Comparison of ENCODE assay signal across 4 cellular contexts in the genomic region with DNA sequence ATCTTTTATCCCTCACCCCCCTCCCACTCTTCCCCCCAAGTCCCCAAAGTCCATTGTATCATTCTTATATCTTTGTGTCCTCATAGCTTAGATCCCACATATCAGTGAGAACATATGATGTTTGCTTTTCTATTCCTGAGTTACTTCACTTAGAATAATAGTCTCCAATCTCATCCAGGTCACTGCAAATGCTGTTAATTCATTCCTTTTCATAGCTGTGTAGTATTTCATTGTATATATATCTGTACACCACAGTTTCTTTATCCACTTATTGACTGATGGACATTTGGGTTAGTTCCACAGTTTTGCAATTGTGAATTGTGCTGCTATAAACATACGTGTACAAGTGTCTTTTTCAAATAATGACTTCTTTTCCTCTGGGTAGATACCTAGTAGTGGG.
DNase-seq lines count a peak whose midpoint lies in the region; TF ChIP-seq lines count a peak whose summit lies in the region.
"Not testable (repeated sequence)": the region's sequence is repeated elsewhere in the genome, so short reads cannot be mapped to it uniquely, and the experiment has no call there.

No MANE protein-coding gene starts in this region.

- CTCF ChIA-PET in HEK293 (lab: Yijun Ruan, JAX), result not testable (repeated sequence)

- not testable (repeated sequence) for H2AFZ ChIP-seq in hepatocyte

- POLR2A ChIA-PET in HEK293 (lab: Yijun Ruan, JAX), result interaction anchor here (0.7 kb wide), 1 partner anchor 314 kb away, joined by 3 read pairs; no protein-coding TSS in a partner anchor

- TF ChIP-seq CTCF in HEK293 (tag by site-specific recombination; IDR thresholded peaks at IDR 0.05); VCaP (conservative IDR thresholded peaks at IDR 0.05); hepatocyte (IDR thresholded peaks at IDR 0.05; ENCODE audit: poor library complexity); sigmoid colon (IDR thresholded peaks at IDR 0.05): not testable (repeated sequence)

- not testable (repeated sequence) for H3K4me3 ChIP-seq in HEK293 (ENCODE audit: low read depth, low read length); hepatocyte; sigmoid colon

- not testable (repeated sequence) for H3K9me2 ChIP-seq in hepatocyte (replicated peaks; ENCODE audit: insufficient read depth)

- H3K9me3 ChIP-seq in HEK293 (ENCODE audit: control insufficient read depth, insufficient read depth, low read depth, low read length); hepatocyte (ENCODE audit: low read depth); sigmoid colon: not testable (repeated sequence)

- not testable (repeated sequence) for H3K27me3 ChIP-seq in hepatocyte, sigmoid colon

- H3K4me2 ChIP-seq in hepatocyte, result not testable (repeated sequence)

- H4K20me1 ChIP-seq in hepatocyte (ENCODE audit: insufficient read depth, poor library complexity, severe bottlenecking), result not testable (repeated sequence)

- not testable (repeated sequence) for H3K36me3 ChIP-seq in HEK293 (ENCODE audit: control insufficient read depth in 2 of 2, insufficient read depth in 1 of 2, low read length in 2 of 2); hepatocyte (replicated peaks; ENCODE audit: insufficient read depth, low read depth); sigmoid colon

- intact Hi-C loops in sigmoid colon (cut with DNase I), result not testable (repeated sequence)

- not testable (repeated sequence) for H3K79me2 ChIP-seq in hepatocyte

- 88% methylated on average over 1 of the region's 1 CpG for whole genome bisulfite sequencing in hepatocyte (ENCODE audit: low lambda C conversion rate, missing lambda C conversion rate)
- WGBS in sigmoid colon, 2 donors, result 45 to 87% methylated on average over 1 of the region's 1 CpG

- H3K27ac ChIP-seq in HEK293 (ENCODE audit: extremely low read depth, low read depth, low read length) (peak overlapping the region; percentile 5; the same call in 1 of the 2 replicates), VCaP (peak overlapping the region; percentile 74), hepatocyte (peak overlapping the region; percentile 35), sigmoid colon (peak overlapping the region in 3 of 4 donors; percentile 44 to 60 (median 47))

- not testable (repeated sequence) for TF ChIP-seq POLR2A in sigmoid colon (IDR thresholded peaks at IDR 0.05)

- not testable (repeated sequence) for TF ChIP-seq EP300 in sigmoid colon (IDR thresholded peaks at IDR 0.05)

- not testable (repeated sequence) for DNase-seq in hepatocyte (ENCODE audit: low spot score); sigmoid colon

- H3K4me1 ChIP-seq in HEK293 (ENCODE audit: control insufficient read depth, insufficient read depth, low read length), result peaks cover 28% of the 10 kb centered on the region
- H3K4me1 ChIP-seq in hepatocyte (ENCODE audit: insufficient read depth), result not testable (repeated sequence)
- peaks cover 0 to 38% (median 23%) of the 10 kb centered on the region in 4 donors for H3K4me1 ChIP-seq in sigmoid colon

TF ChIP-seq in HEK293, 187 proteins besides CTCF, POLR2A, EP300 and RAD21:
- peak; percentile 71; the same call in 1 of the 2 replicates for TF ChIP-seq ZNF580 (tag by site-specific recombination; IDR thresholded peaks at IDR 0.05)
- TF ChIP-seq ZNF146 (tag by site-specific recombination; IDR thresholded peaks at IDR 0.05), result peak; percentile 97

Comparison
In these comparisons a context has a peak if more than half of its experiments do, and no peak if none do; other contexts are left out.
1. H3K27ac ChIP-seq: peak in every context shown above with its lines; median percentile 74 in VCaP; 47 in sigmoid colon; 35 in hepatocyte; 5 in HEK293.